Comparison of ENCODE assay signal across 1 cellular context in genomic region chr19:38919837-38920528, GRCh38.
TF ChIP-seq lines count a peak whose summit lies in the region.

No MANE protein-coding gene starts in this region.

TF ChIP-seq in HEK293, 187 proteins besides CTCF, POLR2A, EP300 and RAD21 (continued from another document):
- no peak for TF ChIP-seq ZNF280C (tag by site-specific recombination; IDR thresholded peaks at IDR 0.05)
